In genomic region chrX:323721-324628, GRCh38 we compare ENCODE assay signal across 8 cellular contexts. TPM values are rescaled to one million over a fixed set of nuclear protein-coding genes. Genes with fewer than 3 reads are reported as not detected.
DNase-seq lines count a peak whose midpoint lies in the region; ATAC-seq, FAIRE-seq and TF ChIP-seq lines count a peak whose summit lies in the region.

No MANE protein-coding gene starts in this region.

- peaks cover 28% of the 10 kb centered on the region for H3K4me1 Mint-ChIP-seq in activated naive CD4-positive, alpha-beta T cell treated with anti-CD3 and anti-CD28 coated beads, Interleukin-2, amount 50 U/mL, for 24 hours

- H3K4me1 ChIP-seq in tibial artery = peaks cover 0 to 29% (median 17%) of the 10 kb centered on the region in 4 donors
- peaks cover 0 to 16% (median 13%) of the 10 kb centered on the region in 4 donors for H3K4me1 ChIP-seq in tibial nerve

- H3K4me3 ChIP-seq in AG04449 (ENCODE audit: low read depth, low read length) (no peak overlapping the region), iPS-18c (ENCODE audit: insufficient read depth, low read depth, low read length) (0 out of 2 replicates have a peak overlapping the region, but pooled peaks have one; percentile 11), tibial artery (no peak overlapping the region), tibial nerve (no peak overlapping the region)

- TF ChIP-seq CTCF in AG04449 (IDR thresholded peaks at IDR 0.05; ENCODE audit: insufficient read depth, low read length, missing control alignments) (peak; percentile 35), tibial artery (IDR thresholded peaks at IDR 0.05) (no peak), tibial nerve (IDR thresholded peaks at IDR 0.05) (peak in 1 of 5 experiments; percentile 11)

- POLR2A ChIA-PET in AG04449 (lab: Yijun Ruan, JAX) = no interaction called here

- H3K27me3 Mint-ChIP-seq in activated naive CD4-positive, alpha-beta T cell treated with anti-CD3 and anti-CD28 coated beads, Interleukin-2, amount 50 U/mL, for 24 hours = no peaks in the 10 kb centered on the region

- TF ChIP-seq EP300 in tibial nerve (IDR thresholded peaks at IDR 0.05) = no peak

- H3K36me3 ChIP-seq in tibial artery (no peaks in the 10 kb centered on the region), tibial nerve (no peaks in the 10 kb centered on the region)

- intact Hi-C loops in tibial artery (cut with DNase I; ENCODE audit: low total_unique reads) = no loop called here

- DNase-seq in AG04449 (ENCODE audit: low read depth, low spot score) (peak; percentile 17), tibial artery (peak; percentile 12 to 63), GM12891 (ENCODE audit: insufficient read length, low spot score) (no peak), tibial nerve (ENCODE audit: low spot score in 2 of 2) (no peak)
- DNase-seq in stimulated activated CD8-positive, alpha-beta memory T cell treated with anti-CD3 and anti-CD28 coated beads, Interleukin-4, amount 100 ng/mL, for 48 hours = no peak

- H3K27ac ChIP-seq in tibial artery (no peak overlapping the region), tibial nerve (no peak overlapping the region)

- ATAC-seq in HG03095 (IDR thresholded peaks at IDR 0.05; ENCODE audit: unreplicated experiment) = peak; percentile 32

- TF ChIP-seq POLR2A in GM12891 (IDR thresholded peaks at IDR 0.05; ENCODE audit: low read depth, low read length) (no peak), tibial nerve (IDR thresholded peaks at IDR 0.05) (no peak)

- no peaks in the 10 kb centered on the region for H3K9me3 Mint-ChIP-seq in activated naive CD4-positive, alpha-beta T cell treated with anti-CD3 and anti-CD28 coated beads, Interleukin-2, amount 50 U/mL, for 24 hours

- 65 to 72% methylated on average over 34 to 36 of the region's 38 CpGs for WGBS in tibial nerve, 2 donors

- H3K9me3 ChIP-seq in iPS-18c (ENCODE audit: control insufficient read depth, insufficient read depth, low read length) (no peaks in the 10 kb centered on the region), tibial artery (no peaks in the 10 kb centered on the region), tibial nerve (no peaks in the 10 kb centered on the region)

- H3K27ac Mint-ChIP-seq in activated naive CD4-positive, alpha-beta T cell treated with anti-CD3 and anti-CD28 coated beads, Interleukin-2, amount 50 U/mL, for 24 hours = peak overlapping the region; percentile 23

- H3K27me3 ChIP-seq in tibial artery (peaks cover 0 to 21% of the 10 kb centered on the region in 2 donors), tibial nerve (peaks cover 0 to 10% of the 10 kb centered on the region in 2 donors)

- H3K36me3 Mint-ChIP-seq in activated naive CD4-positive, alpha-beta T cell treated with anti-CD3 and anti-CD28 coated beads, Interleukin-2, amount 50 U/mL, for 24 hours = no peaks in the 10 kb centered on the region

- CTCF ChIA-PET in AG04449 (lab: Yijun Ruan, JAX) = no interaction called here

- FAIRE-seq in GM12891 (lab: Jason Lieb, UNC) = no peak

- peak overlapping the region; percentile 84 for H3K4me3 Mint-ChIP-seq in activated naive CD4-positive, alpha-beta T cell treated with anti-CD3 and anti-CD28 coated beads, Interleukin-2, amount 50 U/mL, for 24 hours

TF ChIP-seq in GM12891, 5 proteins besides CTCF, POLR2A, EP300 and RAD21:
- TF ChIP-seq POU2F2 (IDR thresholded peaks at IDR 0.05; ENCODE audit: low read depth, low read length) (no peak), POLR2AphosphoS5 (IDR thresholded peaks at IDR 0.05; ENCODE audit: low read depth, low read length) (no peak), TAF1 (IDR thresholded peaks at IDR 0.05; ENCODE audit: low read depth, low read length) (no peak), SPI1 (IDR thresholded peaks at IDR 0.05; ENCODE audit: low read depth, low read length) (no peak), PAX5 (IDR thresholded peaks at IDR 0.05; ENCODE audit: insufficient read depth, low read length, severe bottlenecking) (no peak)

RNA-seq across cellular contexts. Expression of gene GTPBP6, which starts 5.4 kb away (rescaled TPM):
- 29.7 TPM for polyA plus RNA-seq in GM12891 (2012; ENCODE audit: low read depth, missing spikeins)
- total RNA-seq in tibial nerve = 10 to 100 TPM; 39.3 to 84.1 (median 56.3) TPM

RNA-seq across cellular contexts. Expression of gene PLCXD1, which starts 42.8 kb away (rescaled TPM):
- polyA plus RNA-seq in GM12891 (2012; ENCODE audit: low read depth, missing spikeins) = 21.2 TPM
- 10 to 100 TPM in 2 of 4 donors, 1 to 10 TPM in 2; 5.7 to 18.8 (median 9.2) TPM for total RNA-seq in tibial nerve

Comparison
In these comparisons a context has a peak if more than half of its experiments do, and no peak if none do; other contexts are left out.
1. DNase-seq: peak in AG04449 (single experiment) and tibial artery (2 of 2); none in GM12891 (single experiment), tibial nerve (0 of 2) and stimulated activated CD8-positive, alpha-beta memory T cell treated with anti-CD3 and anti-CD28 coated beads, Interleukin-4, amount 100 ng/mL, for 48 hours (single experiment).